In the genomic region with DNA sequence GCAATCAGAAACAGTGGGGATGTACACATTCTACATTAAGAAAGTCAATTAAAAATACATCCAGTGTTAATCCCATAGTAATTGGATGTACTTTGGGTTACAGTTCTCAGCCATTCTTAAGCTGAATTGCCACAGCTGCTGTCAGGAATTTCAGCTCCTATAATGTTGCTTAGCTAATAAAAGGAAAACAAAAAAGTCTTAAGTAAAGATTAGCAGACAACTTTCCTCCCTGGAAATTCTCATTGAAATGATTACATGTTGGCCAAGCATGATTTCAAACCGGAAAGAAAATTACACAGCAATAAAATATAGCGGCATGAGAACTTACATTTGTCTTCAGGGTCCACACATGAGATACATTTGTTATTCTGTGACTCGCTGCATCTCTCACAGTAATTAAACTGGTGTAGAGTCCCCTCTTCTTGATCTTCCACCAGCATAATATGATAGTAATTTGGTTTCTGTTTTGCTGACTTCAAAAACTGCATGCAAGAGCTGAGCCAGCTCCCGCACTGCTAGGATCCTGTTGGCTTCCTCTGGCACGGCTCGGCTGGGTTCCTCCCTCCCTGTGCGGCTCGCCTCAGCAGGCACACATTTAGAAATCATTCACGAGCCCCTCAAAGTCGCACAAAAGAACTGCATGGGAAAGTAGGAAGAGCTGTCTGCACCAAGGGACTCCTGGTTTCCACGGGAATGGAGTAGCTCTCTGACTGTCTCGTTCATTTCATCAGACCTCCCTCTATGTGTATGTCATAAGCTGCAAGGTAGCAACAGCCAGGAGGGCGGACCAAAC, we compare ENCODE assay signal across 8 cellular contexts. TPM values are rescaled to one million over a fixed set of nuclear protein-coding genes. Genes with fewer than 3 reads are reported as not detected.
A peak's percentile ranks its signal among the peaks of the same experiment; 100 is the strongest.
DNase-seq lines count a peak whose midpoint lies in the region; ATAC-seq and TF ChIP-seq lines count a peak whose summit lies in the region.

A gene (minus strand): TSS at position 708 of the 793 bp plus-strand sequence. CDS start 1,147 bp downstream, outside the sequence.

- H3K36me3 ChIP-seq in adrenal gland (replicated peaks in 1 of 2): no peaks in the 10 kb centered on the region
- no peaks in the 10 kb centered on the region for H3K36me3 ChIP-seq in spleen

- TF ChIP-seq CTCF in adrenal gland (IDR thresholded peaks at IDR 0.05) (no peak), spleen (IDR thresholded peaks at IDR 0.05 in 8 of 11, conservative IDR thresholded peaks at IDR 0.05 in 3 of 11) (no peak)

- peaks cover 19% of the 10 kb centered on the region for H3K4me1 Mint-ChIP-seq in activated T-cell treated with anti-CD3 and anti-CD28 coated beads, Interleukin-2, amount 50 U/mL, for 24 hours (ENCODE audit: low read depth)
- peaks cover 14% of the 10 kb centered on the region for H3K4me1 Mint-ChIP-seq in activated T-helper 2 cell treated with anti-CD3 and anti-CD28 coated beads, Interferon-gamma antibody, Interleukin-2, Interleukin-4, amounts not matched to agents 10 μg/mL and 5 μg/mL and 100 μg/mL, durations not matched to agents 14 hours and 24 hours and 36 hours (ENCODE audit: low read depth)

- H3K27me3 ChIP-seq in adrenal gland (no peaks in the 10 kb centered on the region), spleen (replicated peaks in 1 of 7) (peaks cover 0 to 27% (median 11%) of the 10 kb centered on the region in 7 donors)

- TF ChIP-seq POLR2A in adrenal gland (IDR thresholded peaks at IDR 0.05) (no peak), spleen (IDR thresholded peaks at IDR 0.05) (no peak)

- H3K27ac ChIP-seq in adrenal gland (no peak within 1 kb of the TSS), spleen (no peak within 1 kb of the TSS)

- peak within 1 kb of the TSS; percentile 9 for H3K4me3 Mint-ChIP-seq in activated T-cell treated with anti-CD3 and anti-CD28 coated beads, Interleukin-2, amount 50 U/mL, for 24 hours
- no peak within 1 kb of the TSS for H3K4me3 Mint-ChIP-seq in activated T-helper 2 cell treated with anti-CD3 and anti-CD28 coated beads, Interferon-gamma antibody, Interleukin-2, Interleukin-4, amounts not matched to agents 10 μg/mL and 5 μg/mL and 100 μg/mL, durations not matched to agents 14 hours and 24 hours and 36 hours (ENCODE audit: low read depth)

- no peak for ATAC-seq in HG03442 (IDR thresholded peaks at IDR 0.05; ENCODE audit: unreplicated experiment)

- intact Hi-C loops in adrenal gland (cut with DNase I) (no loop called here), spleen (cut with DNase I; ENCODE audit: low total_unique reads) (no loop called here)
- intact Hi-C loops in activated T-helper 2 cell treated with anti-CD3 and anti-CD28 coated beads, Interferon-gamma antibody, Interleukin-2, Interleukin-4, amounts not matched to agents 10 μg/mL and 5 μg/mL and 100 μg/mL, durations not matched to agents 14 hours and 24 hours and 36 hours (cut with micrococcal nuclease): no loop called here

- no peaks in the 10 kb centered on the region for H3K9me3 ChIP-seq in adrenal gland (replicated peaks in 1 of 3)
- no peaks in the 10 kb centered on the region for H3K9me3 ChIP-seq in spleen

- no peak for DNase-seq in activated T-cell treated with anti-CD3 and anti-CD28 coated beads, Interleukin-2, amount 50 U/mL, for 24 hours
- DNase-seq in activated T-cell treated with anti-CD3 and anti-CD28 coated beads, Interleukin-2, amount 50 U/mL, for 48 hours: no peak
- DNase-seq in adrenal gland (peak in 4 of 7 donors; percentile 15 to 44 (median 24)), inferior parietal cortex (ENCODE audit: extremely low spot score) (peak; percentile 57), spleen (peak; percentile 81), LoVo (ENCODE audit: low spot score) (no peak)
- DNase-seq in activated T-helper 2 cell treated with anti-CD3 and anti-CD28 coated beads, Interferon-gamma antibody, Interleukin-2, Interleukin-4, amounts not matched to agents 10 μg/mL and 5 μg/mL and 100 μg/mL, durations not matched to agents 14 hours and 24 hours and 36 hours (ENCODE audit: low spot score): no peak

- 16 to 23% (median 21%) methylated on average over 13 of the region's 13 CpGs for WGBS in adrenal gland, 4 donors
- 13 to 22% (median 14%) methylated on average over 13 of the region's 13 CpGs for WGBS in spleen, 5 donors

- peaks cover 64% of the 10 kb centered on the region for H3K27me3 Mint-ChIP-seq in activated T-cell treated with anti-CD3 and anti-CD28 coated beads, Interleukin-2, amount 50 U/mL, for 24 hours
- H3K27me3 Mint-ChIP-seq in activated T-helper 2 cell treated with anti-CD3 and anti-CD28 coated beads, Interferon-gamma antibody, Interleukin-2, Interleukin-4, amounts not matched to agents 10 μg/mL and 5 μg/mL and 100 μg/mL, durations not matched to agents 14 hours and 24 hours and 36 hours (ENCODE audit: low read depth): peaks cover 66% of the 10 kb centered on the region

- H3K4me1 ChIP-seq in adrenal gland (replicated peaks in 1 of 2) (peaks cover 0 to 5% of the 10 kb centered on the region in 2 donors), spleen (peaks cover 0 to 32% (median 19%) of the 10 kb centered on the region in 6 donors)

- H3K27ac Mint-ChIP-seq in activated T-cell treated with anti-CD3 and anti-CD28 coated beads, Interleukin-2, amount 50 U/mL, for 24 hours: no peak within 1 kb of the TSS
- H3K27ac Mint-ChIP-seq in activated T-helper 2 cell treated with anti-CD3 and anti-CD28 coated beads, Interferon-gamma antibody, Interleukin-2, Interleukin-4, amounts not matched to agents 10 μg/mL and 5 μg/mL and 100 μg/mL, durations not matched to agents 14 hours and 24 hours and 36 hours: no peak within 1 kb of the TSS

- H3K36me3 Mint-ChIP-seq in activated T-cell treated with anti-CD3 and anti-CD28 coated beads, Interleukin-2, amount 50 U/mL, for 24 hours (ENCODE audit: low read depth): no peaks in the 10 kb centered on the region
- H3K36me3 Mint-ChIP-seq in activated T-helper 2 cell treated with anti-CD3 and anti-CD28 coated beads, Interferon-gamma antibody, Interleukin-2, Interleukin-4, amounts not matched to agents 10 μg/mL and 5 μg/mL and 100 μg/mL, durations not matched to agents 14 hours and 24 hours and 36 hours (ENCODE audit: low read depth): no peaks in the 10 kb centered on the region

- H3K9me3 Mint-ChIP-seq in activated T-cell treated with anti-CD3 and anti-CD28 coated beads, Interleukin-2, amount 50 U/mL, for 24 hours: no peaks in the 10 kb centered on the region
- H3K9me3 Mint-ChIP-seq in activated T-helper 2 cell treated with anti-CD3 and anti-CD28 coated beads, Interferon-gamma antibody, Interleukin-2, Interleukin-4, amounts not matched to agents 10 μg/mL and 5 μg/mL and 100 μg/mL, durations not matched to agents 14 hours and 24 hours and 36 hours: no peaks in the 10 kb centered on the region

- H3K4me3 ChIP-seq in adrenal gland (peak within 1 kb of the TSS in 1 of 4 donors; percentile 39), spleen (peak within 1 kb of the TSS in 4 of 8 donors; percentile 6 to 52 (median 18))

RNA-seq across cellular contexts. Expression of the gene that starts here (rescaled TPM):
- total RNA-seq in adrenal gland (under 1 TPM in 2 of 8 donors, not detected in 6; 0.13 to 0.38 TPM), spleen (under 1 TPM in 1 of 7 donors, not detected in 6; 0.07 TPM)
- polyA plus RNA-seq in adrenal gland (under 1 TPM; 0.08 to 0.34 (median 0.24) TPM), spleen (under 1 TPM in 2 of 3 donors, not detected in 1; 0.03 to 0.15 TPM)
- total RNA-seq in activated T-helper 2 cell treated with anti-CD3 and anti-CD28 coated beads, Interferon-gamma antibody, Interleukin-2, Interleukin-4, amounts not matched to agents 10 μg/mL and 5 μg/mL and 100 μg/mL, durations not matched to agents 14 hours and 24 hours and 36 hours: not detected in 2 replicates

Comparison
In these comparisons a context has a peak if more than half of its experiments do, and no peak if none do; other contexts are left out.
1. Peak in DNase-seq in adrenal gland; RNA of the gene not detected or under 1 TPM.
2. Peak in DNase-seq in spleen; RNA of the gene not detected or under 1 TPM.